Comparison of ENCODE assay signal across 8 cellular contexts in the genomic region with DNA sequence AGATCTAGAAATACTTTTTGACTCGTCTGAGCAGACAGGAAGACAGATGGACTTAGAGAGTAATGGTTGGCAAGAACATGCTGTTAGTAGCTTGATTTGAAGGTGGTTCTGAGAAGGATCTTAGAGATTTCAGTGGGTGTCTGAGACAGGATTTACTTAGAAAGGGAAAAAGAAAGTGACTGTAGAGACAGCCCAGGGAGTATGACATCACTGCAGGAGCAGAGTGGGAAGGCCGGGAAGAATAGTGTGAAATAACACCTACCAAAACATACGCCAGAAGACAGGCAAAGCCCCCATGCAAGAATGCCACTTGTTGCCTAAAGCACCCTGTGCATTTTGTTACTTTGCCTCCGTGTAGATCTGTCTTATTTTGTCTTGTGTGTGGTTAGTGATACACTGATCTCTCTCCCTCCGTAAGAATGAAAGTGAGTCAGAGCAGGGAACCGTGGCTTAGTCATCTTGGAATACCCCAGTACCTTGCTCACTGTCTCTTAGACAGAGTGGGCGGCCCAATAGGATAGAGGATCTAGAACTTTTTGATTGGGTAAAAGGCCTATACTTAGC.
A peak's percentile ranks its signal among the peaks of the same experiment; 100 is the strongest.
DNase-seq lines count a peak whose midpoint lies in the region; ATAC-seq and TF ChIP-seq lines count a peak whose summit lies in the region.

No MANE protein-coding gene starts in this region.

- H2AFZ ChIP-seq in SK-N-SH (ENCODE audit: low read depth) = peak overlapping the region; percentile 51

- peak in 1 of 2 experiments; percentile 67; a peak in 1 of 4 replicates for TF ChIP-seq EP300 in SK-N-SH (IDR thresholded peaks at IDR 0.05; ENCODE audit: borderline replicate concordance in 1 of 2, low read depth in 1 of 2, low read length in 1 of 2)
- no peak for TF ChIP-seq EP300 in stomach (IDR thresholded peaks at IDR 0.05)

- H3K27me3 ChIP-seq in SK-N-SH (ENCODE audit: insufficient read depth) (no peaks in the 10 kb centered on the region), muscle layer of duodenum (ENCODE audit: low read depth, low read length) (no peaks in the 10 kb centered on the region), stomach (no peaks in the 10 kb centered on the region)

- H3K4me3 Mint-ChIP-seq in natural killer cell treated with Interleukin-12 subunit alpha and Interleukin-12 subunit beta and Interleukin-15 and Interleukin-18, amount 100 ng/mL, for 72 hours = peak overlapping the region; percentile 65
- H3K4me3 Mint-ChIP-seq in natural killer cell = no peak overlapping the region

- peak overlapping the region; percentile 74 to 99 for H3K27ac ChIP-seq in SK-N-SH (ENCODE audit: low read depth in 2 of 2, low read length in 1 of 2)
- H3K27ac ChIP-seq in muscle layer of duodenum (ENCODE audit: low read length) = peak overlapping the region; percentile 96
- H3K27ac ChIP-seq in stomach = peak overlapping the region; percentile 81 to 85 (median 83)

- H3K9me3 ChIP-seq in SK-N-SH (no peaks in the 10 kb centered on the region), muscle layer of duodenum (ENCODE audit: control insufficient read depth in 1 of 2, low read length in 2 of 2) (no peaks in the 10 kb centered on the region), stomach (no peaks in the 10 kb centered on the region)

- H3K36me3 ChIP-seq in SK-N-SH (replicated peaks in 1 of 2; ENCODE audit: control insufficient read depth in 1 of 2, insufficient read depth in 2 of 2, low read length in 1 of 2) (no peaks in the 10 kb centered on the region), muscle layer of duodenum (ENCODE audit: control insufficient read depth in 1 of 2, insufficient read depth in 2 of 2, low read length in 2 of 2) (peaks cover 0 to 4% of the 10 kb centered on the region in 2 donors), stomach (no peaks in the 10 kb centered on the region)

- CTCF ChIA-PET in SK-N-SH (lab: Yijun Ruan, JAX) = interaction anchor here (0.6 kb wide), 1 partner anchor 1264 kb away, joined by 3 read pairs; no protein-coding TSS in a partner anchor

- no peaks in the 10 kb centered on the region for H4K20me1 ChIP-seq in SK-N-SH (ENCODE audit: insufficient read depth)

- peak overlapping the region; percentile 87 for H3K9ac ChIP-seq in SK-N-SH

- no peaks in the 10 kb centered on the region for H3K36me3 Mint-ChIP-seq in natural killer cell treated with Interleukin-12 subunit alpha and Interleukin-12 subunit beta and Interleukin-15 and Interleukin-18, amount 100 ng/mL, for 72 hours
- H3K36me3 Mint-ChIP-seq in natural killer cell = no peaks in the 10 kb centered on the region

- H3K79me2 ChIP-seq in SK-N-SH (ENCODE audit: insufficient read depth) = no peaks in the 10 kb centered on the region

- 12% methylated on average over 7 of the region's 7 CpGs for WGBS in SK-N-SH (ENCODE audit: low lambda C conversion rate)
- WGBS in stomach, 5 donors = 16 to 24% (median 19%) methylated on average over 7 of the region's 7 CpGs

- peaks cover 23% of the 10 kb centered on the region for H3F3A ChIP-seq in SK-N-SH (replicated peaks; ENCODE audit: insufficient read depth)

- H3K9me3 Mint-ChIP-seq in natural killer cell treated with Interleukin-12 subunit alpha and Interleukin-12 subunit beta and Interleukin-15 and Interleukin-18, amount 100 ng/mL, for 72 hours = no peaks in the 10 kb centered on the region
- no peaks in the 10 kb centered on the region for H3K9me3 Mint-ChIP-seq in natural killer cell

- POLR2A ChIA-PET in SK-N-SH (lab: Yijun Ruan, JAX) = no interaction called here

- no peak for TF ChIP-seq POLR2A in stomach (IDR thresholded peaks at IDR 0.05)

- peak; percentile 61 to 96 for ATAC-seq in natural killer cell treated with Interleukin-12 subunit alpha and Interleukin-12 subunit beta and Interleukin-15 and Interleukin-18, amount 100 ng/mL, for 72 hours
- ATAC-seq in natural killer cell (no peak), HG03135 (IDR thresholded peaks at IDR 0.05; ENCODE audit: unreplicated experiment) (no peak)

- H3K27ac Mint-ChIP-seq in natural killer cell treated with Interleukin-12 subunit alpha and Interleukin-12 subunit beta and Interleukin-15 and Interleukin-18, amount 100 ng/mL, for 72 hours = peak overlapping the region; percentile 1 to 69
- no peak overlapping the region for H3K27ac Mint-ChIP-seq in natural killer cell

- no peak for DNase-seq in natural killer cell treated with Interleukin-12 subunit alpha and Interleukin-12 subunit beta and Interleukin-15 and Interleukin-18, amount 100 ng/mL, for 72 hours (ENCODE audit: low spot score)
- DNase-seq in natural killer cell (no peak), SK-N-SH (peak; percentile 14), dermis blood vessel endothelial cell (peak; percentile 15), stomach (no peak), SKM-1 (lab: John Stamatoyannopoulos, UW; ENCODE audit: unreplicated experiment) (no peak)

- H3K4me1 Mint-ChIP-seq in natural killer cell treated with Interleukin-12 subunit alpha and Interleukin-12 subunit beta and Interleukin-15 and Interleukin-18, amount 100 ng/mL, for 72 hours (ENCODE audit: low read depth in 2 of 2) = peaks cover 0 to 13% of the 10 kb centered on the region in 2 donors
- peaks cover 0 to 4% of the 10 kb centered on the region in 2 donors for H3K4me1 Mint-ChIP-seq in natural killer cell

- H3K4me3 ChIP-seq in SK-N-SH (ENCODE audit: low read depth in 2 of 2, low read length in 1 of 2) = peak overlapping the region; percentile 44 to 57; a peak in 3 of 4 replicates
- H3K4me3 ChIP-seq in muscle layer of duodenum (ENCODE audit: low read depth in 1 of 2, low read length in 2 of 2) = peak overlapping the region; percentile 48 to 62
- H3K4me3 ChIP-seq in stomach = peak overlapping the region; percentile 23 to 42 (median 32)

- no peak for TF ChIP-seq RAD21 in SK-N-SH (IDR thresholded peaks at IDR 0.05; ENCODE audit: low read length)

- peaks cover 0 to 3% of the 10 kb centered on the region in 2 donors for H3K27me3 Mint-ChIP-seq in natural killer cell treated with Interleukin-12 subunit alpha and Interleukin-12 subunit beta and Interleukin-15 and Interleukin-18, amount 100 ng/mL, for 72 hours
- peaks cover 0 to 2% of the 10 kb centered on the region in 2 donors for H3K27me3 Mint-ChIP-seq in natural killer cell (ENCODE audit: low read depth in 2 of 2)

- peak overlapping the region; percentile 89 for H3K4me2 ChIP-seq in SK-N-SH

- no peaks in the 10 kb centered on the region for H3K9me2 ChIP-seq in SK-N-SH

- TF ChIP-seq CTCF in natural killer cell (IDR thresholded peaks at IDR 0.05) = no peak
- no peak for TF ChIP-seq CTCF in SK-N-SH (IDR thresholded peaks at IDR 0.05)
- no peak for TF ChIP-seq CTCF in stomach (IDR thresholded peaks at IDR 0.05)

- peaks cover 0 to 11% of the 10 kb centered on the region in 2 experiments; a peak in 3 of 4 replicates for H3K4me1 ChIP-seq in SK-N-SH (ENCODE audit: control insufficient read depth in 1 of 2, insufficient read depth in 2 of 2, low read depth in 1 of 2, low read length in 1 of 2)
- H3K4me1 ChIP-seq in muscle layer of duodenum (ENCODE audit: control insufficient read depth in 1 of 2, insufficient read depth in 2 of 2, low read length in 2 of 2) = peaks cover 0 to 5% of the 10 kb centered on the region in 2 donors
- H3K4me1 ChIP-seq in stomach = peaks cover 0 to 19% (median 9%) of the 10 kb centered on the region in 4 donors

- intact Hi-C loops in natural killer cell (cut with micrococcal nuclease) = no loop called here
- intact Hi-C loops in stomach (cut with DNase I; ENCODE audit: low total_unique reads) = no loop called here

TF ChIP-seq in SK-N-SH, 30 proteins besides CTCF, POLR2A, EP300 and RAD21 (continues in another document):
- TF ChIP-seq GATA2 (CRISPR knock-in tag; IDR thresholded peaks at IDR 0.05) = no peak
- TF ChIP-seq, protein P1, sequence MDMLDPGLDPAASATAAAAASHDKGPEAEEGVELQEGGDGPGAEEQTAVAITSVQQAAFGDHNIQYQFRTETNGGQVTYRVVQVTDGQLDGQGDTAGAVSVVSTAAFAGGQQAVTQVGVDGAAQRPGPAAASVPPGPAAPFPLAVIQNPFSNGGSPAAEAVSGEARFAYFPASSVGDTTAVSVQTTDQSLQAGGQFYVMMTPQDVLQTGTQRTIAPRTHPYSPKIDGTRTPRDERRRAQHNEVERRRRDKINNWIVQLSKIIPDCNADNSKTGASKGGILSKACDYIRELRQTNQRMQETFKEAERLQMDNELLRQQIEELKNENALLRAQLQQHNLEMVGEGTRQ (IDR thresholded peaks at IDR 0.05; ENCODE audit: borderline replicate concordance, low read depth, low read length) = no peak
- TF ChIP-seq FOSL2 (IDR thresholded peaks at IDR 0.05; ENCODE audit: borderline replicate concordance, low read depth) = peak; percentile 98
- 0 out of 2 replicates have a peak, but pooled peaks have one; percentile 16 for TF ChIP-seq SIN3A (IDR thresholded peaks at IDR 0.05; ENCODE audit: borderline replicate concordance, low read depth, low read length)
- TF ChIP-seq MXI1 (IDR thresholded peaks at IDR 0.05; ENCODE audit: low read depth, low read length) = no peak
- TF ChIP-seq, protein P2, sequence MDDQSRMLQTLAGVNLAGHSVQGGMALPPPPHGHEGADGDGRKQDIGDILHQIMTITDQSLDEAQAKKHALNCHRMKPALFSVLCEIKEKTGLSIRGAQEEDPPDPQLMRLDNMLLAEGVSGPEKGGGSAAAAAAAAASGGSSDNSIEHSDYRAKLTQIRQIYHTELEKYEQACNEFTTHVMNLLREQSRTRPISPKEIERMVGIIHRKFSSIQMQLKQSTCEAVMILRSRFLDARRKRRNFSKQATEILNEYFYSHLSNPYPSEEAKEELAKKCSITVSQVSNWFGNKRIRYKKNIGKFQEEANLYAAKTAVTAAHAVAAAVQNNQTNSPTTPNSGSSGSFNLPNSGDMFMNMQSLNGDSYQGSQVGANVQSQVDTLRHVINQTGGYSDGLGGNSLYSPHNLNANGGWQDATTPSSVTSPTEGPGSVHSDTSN (IDR thresholded peaks at IDR 0.05) = peak; percentile 54
- TF ChIP-seq NFIC (IDR thresholded peaks at IDR 0.05; ENCODE audit: borderline replicate concordance) = 0 out of 2 replicates have a peak, but pooled peaks have one; percentile 27
- TF ChIP-seq ELF1 (IDR thresholded peaks at IDR 0.05) = no peak
- TF ChIP-seq RCOR1 (IDR thresholded peaks at IDR 0.05; ENCODE audit: low read length) = no peak
- TF ChIP-seq, protein P3, sequence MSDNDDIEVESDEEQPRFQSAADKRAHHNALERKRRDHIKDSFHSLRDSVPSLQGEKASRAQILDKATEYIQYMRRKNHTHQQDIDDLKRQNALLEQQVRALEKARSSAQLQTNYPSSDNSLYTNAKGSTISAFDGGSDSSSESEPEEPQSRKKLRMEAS (IDR thresholded peaks at IDR 0.05; ENCODE audit: low read depth) = peak; percentile 56
- no peak for TF ChIP-seq GABPA (IDR thresholded peaks at IDR 0.05; ENCODE audit: low read depth)
- TF ChIP-seq POLR2AphosphoS5 (IDR thresholded peaks at IDR 0.05; ENCODE audit: low read depth, low read length) = peak; percentile 83

Comparison
In these comparisons a context has a peak if more than half of its experiments do, and no peak if none do; other contexts are left out.
1. ATAC-seq: peak in natural killer cell treated with Interleukin-12 subunit alpha and Interleukin-12 subunit beta and Interleukin-15 and Interleukin-18, amount 100 ng/mL, for 72 hours (2 of 2); none in natural killer cell (0 of 3) and HG03135 (single experiment).
2. H3K27ac Mint-ChIP-seq: peak in natural killer cell treated with Interleukin-12 subunit alpha and Interleukin-12 subunit beta and Interleukin-15 and Interleukin-18, amount 100 ng/mL, for 72 hours (2 of 2); none in natural killer cell (0 of 2).
3. DNase-seq: peak in SK-N-SH (single experiment) and dermis blood vessel endothelial cell (single experiment); none in natural killer cell treated with Interleukin-12 subunit alpha and Interleukin-12 subunit beta and Interleukin-15 and Interleukin-18, amount 100 ng/mL, for 72 hours (single experiment), natural killer cell (single experiment), stomach (single experiment) and SKM-1 (single experiment).
4. Peak in every context shown above with its lines, with median percentiles within 50 percentile points of each other: H3K27ac ChIP-seq and H3K4me3 ChIP-seq.